ENCODE assay signal across 10 cellular contexts in the genomic region with DNA sequence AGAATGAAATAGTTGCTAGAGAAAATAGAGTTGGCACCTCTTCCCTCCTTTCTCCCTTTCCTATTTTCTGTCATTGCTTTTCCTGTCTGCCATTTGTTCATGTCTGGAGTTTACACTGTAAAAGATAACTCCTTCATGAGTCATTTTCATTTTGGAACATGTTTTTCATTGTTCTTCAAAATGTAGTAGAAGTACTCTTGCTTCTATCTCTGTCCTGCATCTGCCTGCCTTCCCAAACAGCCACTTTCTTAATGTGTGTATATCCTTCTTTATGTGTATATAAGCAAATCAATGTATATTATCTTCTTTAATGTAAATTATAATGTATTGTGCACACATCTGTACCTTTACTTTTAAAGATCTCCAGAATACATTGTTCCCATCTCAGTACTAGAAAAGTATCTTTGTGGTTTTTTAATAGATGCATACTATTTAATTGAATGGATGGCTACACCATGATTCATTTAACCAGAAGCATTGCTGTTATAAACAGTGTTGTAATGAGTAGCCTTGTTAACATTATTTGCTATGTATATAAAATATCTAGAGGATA. TPM values are rescaled to one million over a fixed set of nuclear protein-coding genes. Genes with fewer than 3 reads are reported as not detected.
A peak's percentile ranks its signal among the peaks of the same experiment; 100 is the strongest.
DNase-seq lines count a peak whose midpoint lies in the region; ATAC-seq and TF ChIP-seq lines count a peak whose summit lies in the region.
"Had no signal": no experiment of that assay in that cellular context is flagged by ENCODE, and none has a peak within 500 bp of the region (broad histone marks: within the 10 kb centered on the region; RNA-seq: fewer than 3 reads in every experiment).

No MANE protein-coding gene starts in this region.

- DNase-seq in MCF 10A (ENCODE audit: unreplicated experiment), result peak; percentile 56
- DNase-seq in breast epithelium (ENCODE audit: low spot score in 2 of 2), result no peak
- DNase-seq in fibroblast of peridontal ligament (ENCODE audit: extremely low read depth), result peak; percentile 83
- no peak for DNase-seq in type B pancreatic cell (ENCODE audit: extremely low spot score, unreplicated experiment)
- no peak for DNase-seq in natural killer cell treated with Interleukin-12 subunit alpha and Interleukin-12 subunit beta and Interleukin-15 and Interleukin-18, amount 100 ng/mL, for 72 hours (ENCODE audit: low spot score)
- no peak for DNase-seq in midbrain (lab: John Stamatoyannopoulos, UW)
- DNase-seq: stimulated activated naive CD8-positive, alpha-beta T cell treated with anti-CD3 and anti-CD28 coated beads, Interleukin-15, amount 100 ng/mL, for 72 hours had no signal

- peak overlapping the region; percentile 44 for H3K27ac Mint-ChIP-seq in MCF 10A (ENCODE audit: low read depth, unreplicated experiment)
- H3K27ac Mint-ChIP-seq in type B pancreatic cell, result peak overlapping the region; percentile 38
- H3K27ac Mint-ChIP-seq in natural killer cell treated with Interleukin-12 subunit alpha and Interleukin-12 subunit beta and Interleukin-15 and Interleukin-18, amount 100 ng/mL, for 72 hours, result peak overlapping the region in 1 of 2 donors; percentile 5
- H3K27ac Mint-ChIP-seq: stimulated activated naive CD8-positive, alpha-beta T cell treated with anti-CD3 and anti-CD28 coated beads, Interleukin-15, amount 100 ng/mL, for 72 hours had no signal

- H3K4me1 ChIP-seq in breast epithelium, result no peaks in the 10 kb centered on the region
- H3K4me1 ChIP-seq: BLaER1 had no signal

- no peaks in the 10 kb centered on the region for H3K9me3 ChIP-seq in breast epithelium
- H3K9me3 ChIP-seq: BLaER1 had no signal

- TF ChIP-seq CTCF in MCF 10A (IDR thresholded peaks at IDR 0.05; ENCODE audit: unreplicated experiment), result no peak
- no peak for TF ChIP-seq CTCF in breast epithelium (IDR thresholded peaks at IDR 0.05)
- TF ChIP-seq CTCF in type B pancreatic cell (conservative IDR thresholded peaks at IDR 0.05), result no peak

- no peak overlapping the region for H3K4me3 ChIP-seq in breast epithelium
- H3K4me3 ChIP-seq: BLaER1 had no signal

- POLR2A ChIA-PET in MCF 10A (lab: Yijun Ruan, JAX), result interaction anchor here (0.6 to 1.7 kb wide), 7 partner anchors 9 to 40 kb away, joined by 3 to 30 read pairs (median 6); a partner anchor contains a TSS

- no TSS peak for BruUV-seq in MCF 10A (replicated peaks; lab: Mats Ljungman, UMichigan)

- no peaks in the 10 kb centered on the region for H3K36me3 ChIP-seq in breast epithelium

- TF ChIP-seq POLR2A in breast epithelium (IDR thresholded peaks at IDR 0.05), result no peak

- intact Hi-C loops in MCF 10A (cut with micrococcal nuclease), result loop anchor here (2.0 kb wide), 1 partner anchor 40 kb away; a partner anchor contains a TSS
- intact Hi-C loops in breast epithelium (cut with DNase I; ENCODE audit: low total_unique reads), result loop anchor here (5.0 kb wide), 1 partner anchor 387 kb away; no protein-coding TSS in a partner anchor

- H3K36me3 Mint-ChIP-seq in MCF 10A (ENCODE audit: insufficient read depth, unreplicated experiment), result peaks cover 10% of the 10 kb centered on the region
- H3K36me3 Mint-ChIP-seq in type B pancreatic cell, result peaks cover 13% of the 10 kb centered on the region
- no peaks in the 10 kb centered on the region for H3K36me3 Mint-ChIP-seq in natural killer cell treated with Interleukin-12 subunit alpha and Interleukin-12 subunit beta and Interleukin-15 and Interleukin-18, amount 100 ng/mL, for 72 hours

- H3K27me3 Mint-ChIP-seq in MCF 10A (ENCODE audit: insufficient read depth, unreplicated experiment) (no peaks in the 10 kb centered on the region), type B pancreatic cell (no peaks in the 10 kb centered on the region)
- no peaks in the 10 kb centered on the region for H3K27me3 Mint-ChIP-seq in natural killer cell treated with Interleukin-12 subunit alpha and Interleukin-12 subunit beta and Interleukin-15 and Interleukin-18, amount 100 ng/mL, for 72 hours
- H3K27me3 Mint-ChIP-seq: stimulated activated naive CD8-positive, alpha-beta T cell treated with anti-CD3 and anti-CD28 coated beads, Interleukin-15, amount 100 ng/mL, for 72 hours had no signal

- no peak overlapping the region for H3K27ac ChIP-seq in breast epithelium
- H3K27ac ChIP-seq: BLaER1 had no signal

- CTCF ChIA-PET in MCF 10A (lab: Yijun Ruan, JAX), result interaction anchor here (0.6 to 0.7 kb wide), 2 partner anchors 12 to 21 kb away, joined by 3 read pairs; no protein-coding TSS in a partner anchor

- H3K4me3 Mint-ChIP-seq in MCF 10A (ENCODE audit: unreplicated experiment) (peak overlapping the region; percentile 43), type B pancreatic cell (no peak overlapping the region)
- no peak overlapping the region for H3K4me3 Mint-ChIP-seq in natural killer cell treated with Interleukin-12 subunit alpha and Interleukin-12 subunit beta and Interleukin-15 and Interleukin-18, amount 100 ng/mL, for 72 hours
- H3K4me3 Mint-ChIP-seq: stimulated activated naive CD8-positive, alpha-beta T cell treated with anti-CD3 and anti-CD28 coated beads, Interleukin-15, amount 100 ng/mL, for 72 hours had no signal

- H3K9me3 Mint-ChIP-seq in MCF 10A (ENCODE audit: unreplicated experiment), result no peaks in the 10 kb centered on the region
- H3K9me3 Mint-ChIP-seq in type B pancreatic cell, result no peaks in the 10 kb centered on the region
- H3K9me3 Mint-ChIP-seq in natural killer cell treated with Interleukin-12 subunit alpha and Interleukin-12 subunit beta and Interleukin-15 and Interleukin-18, amount 100 ng/mL, for 72 hours, result no peaks in the 10 kb centered on the region
- H3K9me3 Mint-ChIP-seq: stimulated activated naive CD8-positive, alpha-beta T cell treated with anti-CD3 and anti-CD28 coated beads, Interleukin-15, amount 100 ng/mL, for 72 hours had no signal

- H3K27me3 ChIP-seq in breast epithelium, result no peaks in the 10 kb centered on the region
- H3K27me3 ChIP-seq: BLaER1 had no signal

- ATAC-seq in SK-N-SH treated with all-trans-retinoic acid at 6 μM for 48 hours (peak; percentile 82), HG02623 (IDR thresholded peaks at IDR 0.05; ENCODE audit: unreplicated experiment) (no peak)
- no peak for ATAC-seq in natural killer cell treated with Interleukin-12 subunit alpha and Interleukin-12 subunit beta and Interleukin-15 and Interleukin-18, amount 100 ng/mL, for 72 hours
- ATAC-seq: stimulated activated naive CD8-positive, alpha-beta T cell treated with anti-CD3 and anti-CD28 coated beads, Interleukin-15, amount 100 ng/mL, for 72 hours had no signal

- H3K4me1 Mint-ChIP-seq in MCF 10A (ENCODE audit: insufficient read depth, unreplicated experiment), result peaks cover 34% of the 10 kb centered on the region
- peaks cover 39% of the 10 kb centered on the region for H3K4me1 Mint-ChIP-seq in type B pancreatic cell (ENCODE audit: unreplicated experiment)
- H3K4me1 Mint-ChIP-seq in natural killer cell treated with Interleukin-12 subunit alpha and Interleukin-12 subunit beta and Interleukin-15 and Interleukin-18, amount 100 ng/mL, for 72 hours (ENCODE audit: low read depth in 2 of 2), result peaks cover 15 to 24% of the 10 kb centered on the region in 2 donors

TF ChIP-seq in SK-N-SH treated with all-trans-retinoic acid at 6 μM for 48 hours, 23 proteins besides CTCF, POLR2A, EP300 and RAD21:
- TF ChIP-seq, protein P1, sequence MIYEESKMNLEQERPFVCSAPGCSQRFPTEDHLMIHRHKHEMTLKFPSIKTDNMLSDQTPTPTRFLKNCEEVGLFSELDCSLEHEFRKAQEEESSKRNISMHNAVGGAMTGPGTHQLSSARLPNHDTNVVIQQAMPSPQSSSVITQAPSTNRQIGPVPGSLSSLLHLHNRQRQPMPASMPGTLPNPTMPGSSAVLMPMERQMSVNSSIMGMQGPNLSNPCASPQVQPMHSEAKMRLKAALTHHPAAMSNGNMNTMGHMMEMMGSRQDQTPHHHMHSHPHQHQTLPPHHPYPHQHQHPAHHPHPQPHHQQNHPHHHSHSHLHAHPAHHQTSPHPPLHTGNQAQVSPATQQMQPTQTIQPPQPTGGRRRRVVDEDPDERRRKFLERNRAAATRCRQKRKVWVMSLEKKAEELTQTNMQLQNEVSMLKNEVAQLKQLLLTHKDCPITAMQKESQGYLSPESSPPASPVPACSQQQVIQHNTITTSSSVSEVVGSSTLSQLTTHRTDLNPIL (CRISPR knock-in tag; IDR thresholded peaks at IDR 0.05; ENCODE audit: low read depth), result no peak
- peak; percentile 47 for TF ChIP-seq ISL1 (CRISPR knock-in tag; IDR thresholded peaks at IDR 0.05)

RNA-seq across cellular contexts. Expression of a gene that starts 41.1 kb away (rescaled TPM):
- total RNA-seq in MCF 10A (2022), result 31.2 and 36.2 TPM in 2 replicates
- 10 to 100 TPM; 12.1 to 19.8 (median 16.5) TPM for total RNA-seq in breast epithelium
- 64.4 and 106 TPM in 2 replicates for total RNA-seq in type B pancreatic cell (ENCODE audit: low replicate concordance)
- 10 to 100 TPM; 18.7 to 23.7 TPM for total RNA-seq in natural killer cell treated with Interleukin-12 subunit alpha and Interleukin-12 subunit beta and Interleukin-15 and Interleukin-18, amount 100 ng/mL, for 72 hours

Comparison
In these comparisons a context has a peak if more than half of its experiments do, and no peak if none do; other contexts are left out.
1. DNase-seq: peak in MCF 10A (single experiment) and fibroblast of peridontal ligament (single experiment); none in breast epithelium (0 of 2), type B pancreatic cell (single experiment), natural killer cell treated with Interleukin-12 subunit alpha and Interleukin-12 subunit beta and Interleukin-15 and Interleukin-18, amount 100 ng/mL, for 72 hours (single experiment) and midbrain (single experiment).